ENCODE assay signal across 8 cellular contexts in the genomic region with DNA sequence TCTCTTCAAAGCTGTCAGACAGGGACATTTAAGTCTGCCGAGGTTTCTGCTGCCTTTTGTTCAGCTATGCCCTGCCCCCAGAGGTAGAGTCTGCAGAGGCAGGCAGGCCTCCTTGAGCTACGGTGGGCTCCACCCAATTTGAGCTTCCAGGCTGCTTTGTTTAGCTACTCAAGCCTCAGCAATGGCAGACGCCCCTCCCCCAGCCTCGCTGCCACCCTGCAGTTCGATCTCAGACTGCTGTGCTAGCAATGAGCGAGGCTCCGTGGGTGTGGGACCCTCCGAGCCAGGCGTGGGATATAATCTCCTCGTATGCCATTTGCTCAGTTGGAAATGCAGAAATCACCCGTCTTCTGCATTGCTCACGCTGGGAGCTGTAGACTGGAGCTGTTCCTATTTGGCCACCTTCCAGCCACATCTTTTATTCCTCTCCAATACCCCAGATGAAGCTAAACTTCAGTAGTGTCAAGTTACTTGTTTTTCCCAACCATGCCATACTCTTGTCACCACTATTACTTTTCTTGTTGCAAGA. TPM values are rescaled to one million over a fixed set of nuclear protein-coding genes. Genes with fewer than 3 reads are reported as not detected.
DNase-seq lines count a peak whose midpoint lies in the region; ATAC-seq and TF ChIP-seq lines count a peak whose summit lies in the region.
"Not testable (repeated sequence)": the region's sequence is repeated elsewhere in the genome, so short reads cannot be mapped to it uniquely, and the experiment has no call there.

No MANE protein-coding gene starts in this region.

- POLR2A ChIA-PET in CD8-positive, alpha-beta T cell (lab: Charles Lee) = interaction anchor here (0.8 to 2.8 kb wide), 3 partner anchors 12 to 23 kb away, joined by 3 to 23 read pairs (median 4); partner anchors contain the start of genes ALPK1 and TIFA

- H3K27ac Mint-ChIP-seq in CD8-positive, alpha-beta T cell = peak overlapping the region; percentile 95
- not testable (repeated sequence) for H3K27ac Mint-ChIP-seq in activated T-cell treated with anti-CD3 and anti-CD28 coated beads, Interleukin-2, amount 50 U/mL, for 72 hours
- H3K27ac Mint-ChIP-seq in nephron = peak overlapping the region; percentile 21 to 56 (median 47)
- peak overlapping the region; percentile 24 for H3K27ac Mint-ChIP-seq in stimulated activated naive CD8-positive, alpha-beta T cell treated with anti-CD3 and anti-CD28 coated beads, Interleukin-15, Interleukin-2, amounts not matched to agents 100 ng/mL and 50 ng/mL, for 24 hours

- TF ChIP-seq RAD21 in Ishikawa (IDR thresholded peaks at IDR 0.05; ENCODE audit: low read depth) = not testable (repeated sequence)

- H3K4me2 ChIP-seq in OCI-LY1 (ENCODE audit: low read length) = peak overlapping the region; percentile 0; the same call in 1 of the 2 replicates

- not testable (repeated sequence) for TF ChIP-seq POLR2A in breast epithelium (IDR thresholded peaks at IDR 0.05)

- H4K20me1 ChIP-seq in OCI-LY1 (ENCODE audit: insufficient read depth, low read length) = not testable (repeated sequence)

- not testable (repeated sequence) for H3K36me3 ChIP-seq in CD8-positive, alpha-beta T cell (ENCODE audit: insufficient read depth, low read length); OCI-LY1 (ENCODE audit: insufficient read depth, low read length); breast epithelium

- DNase-seq in CD8-positive, alpha-beta T cell = peak in 5 of 7 experiments; percentile 18 to 80 (median 57)
- DNase-seq in activated T-cell treated with anti-CD3 and anti-CD28 coated beads, Interleukin-2, amount 50 U/mL, for 72 hours = peak in 1 of 2 donors; percentile 43
- not testable (repeated sequence) for DNase-seq in breast epithelium (ENCODE audit: low spot score in 2 of 2)
- DNase-seq in fibroblast of villous mesenchyme (ENCODE audit: low read depth) = peak; percentile 36

- not testable (repeated sequence) for H3K36me3 Mint-ChIP-seq in CD8-positive, alpha-beta T cell; activated T-cell treated with anti-CD3 and anti-CD28 coated beads, Interleukin-2, amount 50 U/mL, for 72 hours (ENCODE audit: insufficient read depth in 2 of 2); nephron (ENCODE audit: low read depth); stimulated activated naive CD8-positive, alpha-beta T cell treated with anti-CD3 and anti-CD28 coated beads, Interleukin-15, Interleukin-2, amounts not matched to agents 100 ng/mL and 50 ng/mL, for 24 hours (ENCODE audit: low read depth)

- H3K9me3 ChIP-seq in CD8-positive, alpha-beta T cell (ENCODE audit: low read length); OCI-LY1 (ENCODE audit: low read length); breast epithelium: not testable (repeated sequence)

- not testable (repeated sequence) for H3K79me2 ChIP-seq in OCI-LY1 (ENCODE audit: insufficient read depth, low read length)

- H3K4me1 Mint-ChIP-seq in CD8-positive, alpha-beta T cell (ENCODE audit: low read depth) = peaks cover 25% of the 10 kb centered on the region
- peaks cover 34% of the 10 kb centered on the region for H3K4me1 Mint-ChIP-seq in activated T-cell treated with anti-CD3 and anti-CD28 coated beads, Interleukin-2, amount 50 U/mL, for 72 hours (ENCODE audit: low read depth)
- not testable (repeated sequence) for H3K4me1 Mint-ChIP-seq in nephron
- H3K4me1 Mint-ChIP-seq in stimulated activated naive CD8-positive, alpha-beta T cell treated with anti-CD3 and anti-CD28 coated beads, Interleukin-15, Interleukin-2, amounts not matched to agents 100 ng/mL and 50 ng/mL, for 24 hours (ENCODE audit: low read depth) = peaks cover 27% of the 10 kb centered on the region

- peak; percentile 42 for ATAC-seq in CD8-positive, alpha-beta T cell
- not testable (repeated sequence) for ATAC-seq in activated T-cell treated with anti-CD3 and anti-CD28 coated beads, Interleukin-2, amount 50 U/mL, for 72 hours (replicated peaks in 1 of 2)

- not testable (repeated sequence) for H3K27me3 Mint-ChIP-seq in CD8-positive, alpha-beta T cell (ENCODE audit: low read depth); activated T-cell treated with anti-CD3 and anti-CD28 coated beads, Interleukin-2, amount 50 U/mL, for 72 hours (ENCODE audit: low read depth); nephron (ENCODE audit: low read depth); stimulated activated naive CD8-positive, alpha-beta T cell treated with anti-CD3 and anti-CD28 coated beads, Interleukin-15, Interleukin-2, amounts not matched to agents 100 ng/mL and 50 ng/mL, for 24 hours

- CTCF ChIA-PET in CD8-positive, alpha-beta T cell (lab: Charles Lee) = interaction anchor here (1.0 to 3.5 kb wide), 10 partner anchors 11 to 215 kb away, joined by 3 to 18 read pairs (median 4); partner anchors contain the start of gene TIFA

- H3K9ac ChIP-seq in OCI-LY1 (ENCODE audit: low read length) = not testable (repeated sequence)

- intact Hi-C loops in CD8-positive, alpha-beta T cell (cut with DNase I, micrococcal nuclease) = loop anchor here (1.0 kb wide), 4 partner anchors 10 to 77 kb away; no protein-coding TSS in a partner anchor
- intact Hi-C loops in breast epithelium (cut with DNase I; ENCODE audit: low total_unique reads) = not testable (repeated sequence)

- TF ChIP-seq CTCF in CD8-positive, alpha-beta T cell (IDR thresholded peaks at IDR 0.05); OCI-LY1 (IDR thresholded peaks at IDR 0.05; ENCODE audit: low read length); breast epithelium (IDR thresholded peaks at IDR 0.05); fibroblast of villous mesenchyme (IDR thresholded peaks at IDR 0.05; ENCODE audit: insufficient read depth, low read depth, low read length); nephron (IDR thresholded peaks at IDR 0.05; ENCODE audit: unreplicated experiment in 3 of 3): not testable (repeated sequence)

- H3K4me3 Mint-ChIP-seq in CD8-positive, alpha-beta T cell = peak overlapping the region; percentile 87
- H3K4me3 Mint-ChIP-seq in activated T-cell treated with anti-CD3 and anti-CD28 coated beads, Interleukin-2, amount 50 U/mL, for 72 hours = peak overlapping the region; percentile 62 to 64
- peak overlapping the region; percentile 60 to 76 (median 62) for H3K4me3 Mint-ChIP-seq in nephron
- H3K4me3 Mint-ChIP-seq in stimulated activated naive CD8-positive, alpha-beta T cell treated with anti-CD3 and anti-CD28 coated beads, Interleukin-15, Interleukin-2, amounts not matched to agents 100 ng/mL and 50 ng/mL, for 24 hours = peak overlapping the region; percentile 53

- not testable (repeated sequence) for TF ChIP-seq EP300 in Ishikawa (IDR thresholded peaks at IDR 0.05; ENCODE audit: borderline replicate concordance)

- H3K9me2 ChIP-seq in OCI-LY1 (ENCODE audit: low read depth, low read length) = not testable (repeated sequence)

- H2AFZ ChIP-seq in OCI-LY1 (ENCODE audit: low read length) = not testable (repeated sequence)

- H3K4me1 ChIP-seq in CD8-positive, alpha-beta T cell (ENCODE audit: insufficient read depth, low read length); breast epithelium: not testable (repeated sequence)
- H3K4me1 ChIP-seq in OCI-LY1 (ENCODE audit: insufficient read depth, low read length, severe bottlenecking) = peaks cover 31% of the 10 kb centered on the region

- H3K4me3 ChIP-seq in CD8-positive, alpha-beta T cell (ENCODE audit: low read depth, low read length) = peak overlapping the region; percentile 53
- H3K4me3 ChIP-seq in OCI-LY1 (ENCODE audit: low read depth, low read length, poor library complexity, severe bottlenecking); fibroblast of villous mesenchyme (ENCODE audit: low read depth, low read length): not testable (repeated sequence)
- H3K4me3 ChIP-seq in breast epithelium = peak overlapping the region in 2 of 3 donors; percentile 27 to 28

- H3F3A ChIP-seq in OCI-LY1 (ENCODE audit: insufficient read depth, low read length) = not testable (repeated sequence)

- H3K27ac ChIP-seq in CD8-positive, alpha-beta T cell (ENCODE audit: low read depth, low read length) = peak overlapping the region; percentile 40
- not testable (repeated sequence) for H3K27ac ChIP-seq in OCI-LY1 (ENCODE audit: low read depth, low read length, poor library complexity, severe bottlenecking); breast epithelium

- H3K27me3 ChIP-seq in CD8-positive, alpha-beta T cell (ENCODE audit: insufficient read depth, low read length); OCI-LY1 (ENCODE audit: insufficient read depth, low read length); breast epithelium: not testable (repeated sequence)

- not testable (repeated sequence) for H3K9me3 Mint-ChIP-seq in CD8-positive, alpha-beta T cell; activated T-cell treated with anti-CD3 and anti-CD28 coated beads, Interleukin-2, amount 50 U/mL, for 72 hours; stimulated activated naive CD8-positive, alpha-beta T cell treated with anti-CD3 and anti-CD28 coated beads, Interleukin-15, Interleukin-2, amounts not matched to agents 100 ng/mL and 50 ng/mL, for 24 hours
- H3K9me3 Mint-ChIP-seq in nephron = peaks cover 14% of the 10 kb centered on the region

TF ChIP-seq in Ishikawa, 13 proteins besides CTCF, POLR2A, EP300 and RAD21 (continues in another document):
- 0 out of 2 replicates have a peak, but pooled peaks have one; percentile 42 for TF ChIP-seq YY1 (IDR thresholded peaks at IDR 0.05; ENCODE audit: low read depth)

RNA-seq across cellular contexts. Expression of gene ALPK1, which starts 12.2 kb away (rescaled TPM):
- 1 to 10 TPM; 6.5 to 7.0 TPM for total RNA-seq in CD8-positive, alpha-beta T cell
- 10 to 100 TPM; 61.6 to 64.7 TPM for total RNA-seq in activated T-cell treated with anti-CD3 and anti-CD28 coated beads, Interleukin-2, amount 50 U/mL, for 72 hours
- 10 to 100 TPM; 20.5 to 59.3 (median 53.3) TPM for total RNA-seq in breast epithelium
- total RNA-seq in fibroblast of villous mesenchyme = 18.7 and 25.5 TPM in 2 replicates

RNA-seq across cellular contexts. Expression of gene TIFA, which starts 23.6 kb away (rescaled TPM):
- total RNA-seq in CD8-positive, alpha-beta T cell = 10 to 100 TPM; 12.3 to 16.1 TPM
- total RNA-seq in activated T-cell treated with anti-CD3 and anti-CD28 coated beads, Interleukin-2, amount 50 U/mL, for 72 hours = 10 to 100 TPM; 82.7 to 87.1 TPM
- total RNA-seq in breast epithelium = 10 to 100 TPM in 2 of 3 donors, 1 to 10 TPM in 1; 2.6 to 27.1 (median 16.7) TPM
- total RNA-seq in fibroblast of villous mesenchyme = 4.2 and 8.2 TPM in 2 replicates
